ENCODE assay signal across 24 cellular contexts in genomic region chr4:72743078-72743477, GRCh38.
"Had no signal": no experiment of that assay in that cellular context is flagged by ENCODE, and none has a peak within 500 bp of the region (broad histone marks: within the 10 kb centered on the region; RNA-seq: fewer than 3 reads in every experiment).

No MANE protein-coding gene starts in this region.

- H3K4me1 ChIP-seq: pancreas, prostate gland, vagina had no signal

- H3K4me3 ChIP-seq: pancreas, prostate gland, sigmoid colon, vagina had no signal

- H3K27ac ChIP-seq: pancreas, prostate gland, sigmoid colon, vagina had no signal

- H3K36me3 ChIP-seq: pancreas, prostate gland, sigmoid colon, vagina had no signal

- H3K27me3 ChIP-seq: pancreas, sigmoid colon, vagina had no signal

- DNase-seq: activated B cell treated with CpG ODN at 0.5 μM for 24 hours; activated CD4-positive, alpha-beta T cell treated with anti-CD3 and anti-CD28 coated beads, Interleukin-2, amount 50 U/mL, for 1 hour; activated CD8-positive, alpha-beta memory T cell treated with anti-CD3 and anti-CD28 coated beads, Interleukin-2, amount 10 ng/mL, durations not matched to agents 7 days and 5 days; activated CD8-positive, alpha-beta T cell treated with anti-CD3 and anti-CD28 coated beads, Interleukin-2, amount 10 ng/mL, durations not matched to agents 7 days and 5 days; activated naive CD8-positive, alpha-beta T cell treated with anti-CD3 and anti-CD28 coated beads, Interleukin-2, amount 50 U/mL, for 24 hours; activated T-cell treated with anti-CD3 and anti-CD28 coated beads, Interleukin-2, amount 50 U/mL, for 48 hours; amygdala; endodermal cell; foreskin fibroblast; head of caudate nucleus; hippocampal formation; immature natural killer cell; kidney; left colon; naive thymus-derived CD8-positive, alpha-beta T cell; nucleus accumbens; pancreas; sigmoid colon; small intestine; stimulated activated CD4-positive, alpha-beta T cell treated with anti-CD3 and anti-CD28 coated beads, Interleukin-4, amount 100 ng/mL, for 24 hours; stimulated activated naive CD8-positive, alpha-beta T cell treated with anti-CD3 and anti-CD28 coated beads, Interleukin-15, amount 100 ng/mL, for 72 hours; substantia nigra had no signal

- H3K9me3 ChIP-seq: pancreas, prostate gland, sigmoid colon, vagina had no signal
